Comparison of ENCODE assay signal across 1 cellular context in the genomic region with DNA sequence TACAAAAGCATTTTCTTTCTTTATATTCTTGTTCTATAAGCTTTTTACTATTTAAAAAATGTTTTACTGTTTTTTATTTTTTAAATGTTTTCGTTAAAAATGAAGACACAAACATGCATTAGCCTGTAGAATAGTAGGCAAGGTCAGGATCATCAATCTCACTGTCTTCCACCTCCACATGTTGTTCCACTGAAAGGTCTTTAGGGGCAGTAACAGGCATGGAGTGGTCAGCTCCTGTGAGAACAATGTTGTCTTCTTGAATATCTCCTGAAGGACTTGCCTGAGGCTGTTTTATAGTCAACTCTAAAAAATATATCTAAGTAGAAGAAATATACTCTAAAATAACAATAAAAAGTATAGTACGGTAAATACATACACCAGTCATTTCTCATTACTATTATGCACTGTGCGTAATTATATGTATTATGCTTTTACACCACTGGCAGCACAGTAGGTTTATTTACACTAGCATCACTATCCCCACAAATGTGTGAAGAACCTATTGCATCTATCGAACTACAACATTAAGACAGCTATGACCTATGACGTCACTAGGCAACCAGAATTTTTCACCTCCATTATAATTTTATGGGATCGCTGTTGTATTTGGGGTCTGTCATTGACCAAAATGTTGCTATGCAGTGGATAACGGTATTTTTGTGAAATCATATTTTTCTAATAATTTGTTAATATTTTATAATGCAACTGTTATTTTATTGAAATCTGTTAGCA.
TF ChIP-seq lines count a peak whose summit lies in the region.

No MANE protein-coding gene starts in this region.

TF ChIP-seq in K562, 482 proteins besides CTCF, POLR2A, EP300 and RAD21 (continued from another document):
- TF ChIP-seq, protein P1, sequence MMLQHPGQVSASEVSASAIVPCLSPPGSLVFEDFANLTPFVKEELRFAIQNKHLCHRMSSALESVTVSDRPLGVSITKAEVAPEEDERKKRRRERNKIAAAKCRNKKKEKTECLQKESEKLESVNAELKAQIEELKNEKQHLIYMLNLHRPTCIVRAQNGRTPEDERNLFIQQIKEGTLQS (IDR thresholded peaks at IDR 0.05) = peak; percentile 34; the same call in 1 of the 2 replicates
- TF ChIP-seq, protein P1 (CRISPR knock-in tag; conservative IDR thresholded peaks at IDR 0.05) = no peak
- TF ChIP-seq USF1 (CRISPR knock-in tag; IDR thresholded peaks at IDR 0.05) (no peak), ATF1 (CRISPR knock-in tag; IDR thresholded peaks at IDR 0.05) (peak; percentile 14; the same call in 1 of the 2 replicates), ATF1 (tag; IDR thresholded peaks at IDR 0.05) (peak; percentile 69)
